8 cellular contexts compared by ENCODE assay signal in the genomic region with DNA sequence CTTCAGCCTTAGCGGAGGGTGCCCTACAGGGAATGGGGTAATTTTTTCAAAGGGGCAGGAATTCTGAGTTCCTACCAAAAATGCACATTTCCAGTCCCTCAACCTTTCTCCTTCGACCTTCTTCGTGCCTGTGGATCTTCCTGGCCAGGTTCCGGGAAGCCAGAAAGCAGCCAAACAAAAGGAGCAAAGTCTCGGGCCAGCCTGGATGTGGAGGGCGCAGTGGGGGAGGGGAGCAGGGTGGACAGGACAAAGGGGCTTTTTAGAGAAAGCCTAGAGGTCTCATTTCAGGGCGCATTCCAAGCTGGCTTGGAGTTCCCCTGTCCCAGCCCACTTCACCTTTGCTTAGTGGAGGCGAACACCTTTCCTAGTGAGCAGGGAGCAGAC. TPM values are rescaled to one million over a fixed set of nuclear protein-coding genes. Genes with fewer than 3 reads are reported as not detected.
DNase-seq lines count a peak whose midpoint lies in the region; ATAC-seq and TF ChIP-seq lines count a peak whose summit lies in the region.

No MANE protein-coding gene starts in this region.

- TF ChIP-seq POLR2A in GM19099 (IDR thresholded peaks at IDR 0.05; ENCODE audit: extremely low read depth, insufficient read length, low read depth) = peak; percentile 19

- no peaks in the 10 kb centered on the region for H3K36me3 ChIP-seq in iPS DF 6.9 (ENCODE audit: control insufficient read depth, insufficient read depth, low read length)

- H3K27me3 ChIP-seq in iPS DF 6.9 (ENCODE audit: control insufficient read depth, insufficient read depth, low read length) = no peaks in the 10 kb centered on the region

- WGBS in iPS DF 6.9 (ENCODE audit: insufficient coverage, insufficient read length) = no CpG with 5 or more reads among the region's 8 CpGs

- H3K27ac Mint-ChIP-seq in T-helper 17 cell = no peak overlapping the region

- ATAC-seq in T-helper 17 cell (no peak), HG03565 (IDR thresholded peaks at IDR 0.05; ENCODE audit: unreplicated experiment) (no peak)

- H3K4me1 ChIP-seq in iPS DF 6.9 (ENCODE audit: control insufficient read depth, insufficient read depth, low read length) = peaks cover 28% of the 10 kb centered on the region

- peaks cover 31% of the 10 kb centered on the region for H3K4me1 Mint-ChIP-seq in T-helper 17 cell

- no peaks in the 10 kb centered on the region for H3K27me3 Mint-ChIP-seq in T-helper 17 cell

- H3K27ac ChIP-seq in iPS DF 6.9 (ENCODE audit: low read length) = no peak overlapping the region

- peak overlapping the region; percentile 86 for H3K4me3 Mint-ChIP-seq in T-helper 17 cell

- no peaks in the 10 kb centered on the region for H3K36me3 Mint-ChIP-seq in T-helper 17 cell (ENCODE audit: low read depth)

- no peaks in the 10 kb centered on the region for H3K9me3 ChIP-seq in T-helper 17 cell (ENCODE audit: control insufficient read depth, low read length, poor library complexity, severe bottlenecking)
- no peaks in the 10 kb centered on the region for H3K9me3 ChIP-seq in iPS DF 6.9 (ENCODE audit: control insufficient read depth, insufficient read depth, low read length)

- DNase-seq in T-helper 17 cell = no peak
- no peak for DNase-seq in iPS DF 6.9 (ENCODE audit: low read depth, low spot score)
- peak; percentile 66 for DNase-seq in retina
- DNase-seq in mucosa of gallbladder (ENCODE audit: low spot score) = no peak
- no peak for DNase-seq in NOMO-1 treated with DMSO at 0.1 percent for 48 hours (lab: John Stamatoyannopoulos, UW; ENCODE audit: unreplicated experiment)
- DNase-seq in globus pallidus (ENCODE audit: low spot score) = no peak

- peak overlapping the region; percentile 48; the same call in 1 of the 2 replicates for H3K4me3 ChIP-seq in iPS DF 6.9 (ENCODE audit: low read length)

RNA-seq across cellular contexts. Expression of a gene that starts 2.9 kb away (rescaled TPM):
- total RNA-seq in T-helper 17 cell (under 1 TPM; 0.25 to 0.39 TPM), mucosa of gallbladder (152 TPM)

RNA-seq across cellular contexts. Expression of a gene that starts 19.0 kb away (rescaled TPM):
- total RNA-seq in T-helper 17 cell (10 to 100 TPM; 10.9 to 18.3 TPM), mucosa of gallbladder (0.66 TPM)

Comparison
In these comparisons a context has a peak if more than half of its experiments do, and no peak if none do; other contexts are left out.
1. RNA of a gene that starts 2.9 kb away (total RNA-seq): 152 TPM in mucosa of gallbladder (single experiment); 0.25 to 0.39 TPM in T-helper 17 cell; every median in the first group is over 100 times any median in the second.